In the genomic region with DNA sequence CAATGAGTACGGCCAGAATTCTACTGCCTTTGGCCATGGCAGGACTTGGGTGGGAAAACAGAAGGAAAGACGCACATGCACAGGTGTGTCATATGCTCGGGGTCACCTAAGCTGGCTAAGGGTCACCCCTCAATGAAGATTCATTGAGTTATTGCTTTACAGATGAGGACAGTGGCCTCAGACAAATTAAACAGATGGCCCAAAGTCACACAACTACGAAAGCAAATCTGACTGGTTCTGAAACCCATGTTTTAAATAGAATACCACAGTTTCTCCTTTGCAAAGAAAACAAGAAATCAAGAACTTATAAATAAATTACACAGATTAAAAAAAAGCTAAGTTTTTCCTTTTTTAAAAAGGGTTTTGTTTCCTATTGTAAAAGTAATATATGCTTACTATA, we compare ENCODE assay signal across 24 cellular contexts.
DNase-seq lines count a peak whose midpoint lies in the region; ATAC-seq and FAIRE-seq lines count a peak whose summit lies in the region.
"Had no signal": no experiment of that assay in that cellular context is flagged by ENCODE, and none has a peak within 500 bp of the region (broad histone marks: within the 10 kb centered on the region; RNA-seq: fewer than 3 reads in every experiment).

No MANE protein-coding gene starts in this region.

- peak; percentile 75 for ATAC-seq in GM19351 (IDR thresholded peaks at IDR 0.05; ENCODE audit: unreplicated experiment)
- ATAC-seq in HG02759 (IDR thresholded peaks at IDR 0.05; ENCODE audit: unreplicated experiment), result peak; percentile 52
- ATAC-seq in HG03432 (IDR thresholded peaks at IDR 0.05; ENCODE audit: unreplicated experiment), result peak; percentile 65
- ATAC-seq in activated T-cell treated with anti-CD3 and anti-CD28 coated beads, Interleukin-2, amount 50 U/mL, for 4 hours, result no peak
- ATAC-seq in GM18909 (IDR thresholded peaks at IDR 0.05; ENCODE audit: poor library complexity, unreplicated experiment), result no peak
- ATAC-seq: activated naive CD4-positive, alpha-beta T cell treated with anti-CD3 and anti-CD28 coated beads, Interleukin-2, amount 50 U/mL, for 72 hours; left lung; Panc1 had no signal

- peaks cover 7% of the 10 kb centered on the region for H3K9me3 Mint-ChIP-seq in activated T-cell treated with anti-CD3 and anti-CD28 coated beads, Interleukin-2, amount 50 U/mL, for 4 hours

- FAIRE-seq in G401.6 (lab: Jason Lieb, UNC), result peak; percentile 67
- FAIRE-seq: D721Med, islet of Langerhans had no signal

- no peak overlapping the region for H3K4me3 Mint-ChIP-seq in activated T-cell treated with anti-CD3 and anti-CD28 coated beads, Interleukin-2, amount 50 U/mL, for 4 hours
- H3K4me3 Mint-ChIP-seq: activated CD4-positive, alpha-beta memory T cell treated with anti-CD3 and anti-CD28 coated beads for 36 hours; CD4-positive, CD25-positive, alpha-beta regulatory T cell; neural progenitor cell had no signal

- H3K27me3 Mint-ChIP-seq in activated T-cell treated with anti-CD3 and anti-CD28 coated beads, Interleukin-2, amount 50 U/mL, for 4 hours (ENCODE audit: low read depth), result no peaks in the 10 kb centered on the region
- H3K27me3 Mint-ChIP-seq: activated CD4-positive, alpha-beta memory T cell treated with anti-CD3 and anti-CD28 coated beads for 36 hours; CD4-positive, CD25-positive, alpha-beta regulatory T cell had no signal

- H3K36me3 Mint-ChIP-seq in activated T-cell treated with anti-CD3 and anti-CD28 coated beads, Interleukin-2, amount 50 U/mL, for 4 hours (ENCODE audit: insufficient read depth), result peaks cover 22% of the 10 kb centered on the region

- H3K4me1 Mint-ChIP-seq in activated T-cell treated with anti-CD3 and anti-CD28 coated beads, Interleukin-2, amount 50 U/mL, for 4 hours (ENCODE audit: low read depth), result no peaks in the 10 kb centered on the region

- DNase-seq in RPMI8226 (no peak), NCI-H345 (lab: John Stamatoyannopoulos, UW) (no peak)
- DNase-seq in activated T-cell treated with anti-CD3 and anti-CD28 coated beads, Interleukin-2, amount 50 U/mL, for 4 hours, result no peak
- DNase-seq: activated CD4-positive, alpha-beta memory T cell treated with anti-CD3 and anti-CD28 coated beads for 36 hours; activated CD8-positive, alpha-beta memory T cell treated with anti-CD3 and anti-CD28 coated beads, Interleukin-2, amount 50 U/mL, for 48 hours; CD4-positive, CD25-positive, alpha-beta regulatory T cell; left lung; mesendoderm; NCI-H1436; NCI-H510A treated with DMSO at 0.1 percent for 48 hours; SHP77 treated with DMSO at 0.1 percent for 48 hours; stimulated activated CD4-positive, alpha-beta T cell treated with anti-CD3 and anti-CD28 coated beads, Interleukin-2, amount 100 ng/mL, for 24 hours; stomach; thyroid gland had no signal

Comparison
In these comparisons a context has a peak if more than half of its experiments do, and no peak if none do; other contexts are left out.
1. ATAC-seq: peak in GM19351 (single experiment), HG02759 (single experiment) and HG03432 (single experiment); none in activated T-cell treated with anti-CD3 and anti-CD28 coated beads, Interleukin-2, amount 50 U/mL, for 4 hours (0 of 2) and GM18909 (single experiment).